ENCODE assay signal across 19 cellular contexts in the genomic region with DNA sequence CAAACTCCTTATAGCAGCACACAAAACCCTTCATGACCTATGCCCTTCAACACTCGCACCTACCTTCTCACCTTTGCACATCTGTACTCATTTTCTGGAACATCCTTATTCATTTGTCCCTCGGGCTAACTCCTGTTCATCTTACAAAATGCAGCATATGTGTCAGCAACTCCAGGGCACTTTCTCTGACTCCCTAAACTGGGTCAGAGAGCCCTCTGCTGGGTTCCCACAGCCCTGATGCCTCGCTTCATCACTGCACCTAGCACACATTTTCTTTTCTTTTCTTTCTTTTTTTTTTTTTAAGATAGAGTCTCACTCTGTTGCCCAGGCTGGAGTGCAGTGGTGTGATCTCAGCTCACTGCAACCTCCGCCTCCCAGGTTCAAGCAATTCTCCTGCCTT.
A peak's percentile ranks its signal among the peaks of the same experiment; 100 is the strongest.
DNase-seq lines count a peak whose midpoint lies in the region; ATAC-seq and TF ChIP-seq lines count a peak whose summit lies in the region.
"Had no signal": no experiment of that assay in that cellular context is flagged by ENCODE, and none has a peak within 500 bp of the region (broad histone marks: within the 10 kb centered on the region; RNA-seq: fewer than 3 reads in every experiment).

No MANE protein-coding gene starts in this region.

- peaks cover 0 to 22% of the 10 kb centered on the region in 2 experiments; a peak in 1 of 3 replicates for H3K36me3 ChIP-seq in HEK293 (ENCODE audit: control insufficient read depth in 2 of 2, insufficient read depth in 1 of 2, low read length in 2 of 2)
- H3K36me3 ChIP-seq: neutrophil, right atrium auricular region had no signal

- H3K4me3 ChIP-seq in AG09309 (ENCODE audit: control insufficient read depth, low read depth, low read length) (no peak overlapping the region), HEK293 (ENCODE audit: low read depth, low read length) (no peak overlapping the region), fibroblast of mammary gland (ENCODE audit: control insufficient read depth, low read depth, low read length) (no peak overlapping the region)
- H3K4me3 ChIP-seq: right atrium auricular region had no signal

- TF ChIP-seq CTCF in AG09309 (IDR thresholded peaks at IDR 0.05; ENCODE audit: control insufficient read depth, insufficient read depth, low read depth, low read length, missing control alignments) (peak; percentile 60), HEK293 (tag by site-specific recombination; IDR thresholded peaks at IDR 0.05) (peak; percentile 52; the same call in 1 of the 2 replicates), fibroblast of mammary gland (conservative IDR thresholded peaks at IDR 0.05; ENCODE audit: control insufficient read depth, insufficient read depth, low read depth, low read length) (peak; percentile 32)

- CTCF ChIA-PET in HEK293 (lab: Yijun Ruan, JAX) = interaction anchor here (0.7 kb wide), 1 partner anchor 1270 kb away, joined by 4 read pairs; no protein-coding TSS in a partner anchor

- DNase-seq in AG09309 (ENCODE audit: low read depth) (no peak), fibroblast of mammary gland (ENCODE audit: low read depth) (peak; percentile 49), NCI-H1092 (lab: John Stamatoyannopoulos, UW) (no peak), GM19240 (ENCODE audit: insufficient read length, low spot score) (no peak)
- DNase-seq: activated effector memory CD4-positive, alpha-beta T cell treated with Interleukin-2 at 50 U/mL for 16 hours; AML-193; aorta; dermis blood vessel endothelial cell; left colon; NCI-H1092 treated with DMSO at 0.1 percent for 48 hours; NCI-H774; T-helper 1 cell had no signal

- POLR2A ChIA-PET in HEK293 (lab: Yijun Ruan, JAX) = no interaction called here

- ATAC-seq in SK-N-SH treated with all-trans-retinoic acid at 6 μM for 48 hours = peak; percentile 48; the same call in 1 of the 3 replicates
- ATAC-seq in HG02759 (IDR thresholded peaks at IDR 0.05; ENCODE audit: unreplicated experiment) = no peak
- ATAC-seq in GM19467 (IDR thresholded peaks at IDR 0.05; ENCODE audit: unreplicated experiment) = no peak
- ATAC-seq: esophagus mucosa, left colon had no signal

- no peak overlapping the region for H3K27ac ChIP-seq in HEK293 (ENCODE audit: extremely low read depth, low read depth, low read length)
- H3K27ac ChIP-seq: neutrophil, right atrium auricular region had no signal

- H3K4me1 ChIP-seq in HEK293 (ENCODE audit: control insufficient read depth, insufficient read depth, low read length) = no peaks in the 10 kb centered on the region
- H3K4me1 ChIP-seq: right atrium auricular region had no signal

- H3K9me3 ChIP-seq in HEK293 (ENCODE audit: control insufficient read depth, insufficient read depth, low read depth, low read length) = no peaks in the 10 kb centered on the region
- H3K9me3 ChIP-seq: neutrophil had no signal

TF ChIP-seq in HEK293, 187 proteins besides CTCF, POLR2A, EP300 and RAD21:
- TF ChIP-seq SCRT2 (tag by site-specific recombination; IDR thresholded peaks at IDR 0.05) = no peak
- TF ChIP-seq ZBTB48 (tag by site-specific recombination; IDR thresholded peaks at IDR 0.05) = no peak
- TF ChIP-seq ZNF830 (tag by site-specific recombination; IDR thresholded peaks at IDR 0.05; ENCODE audit: low read depth) = no peak
- TF ChIP-seq ZNF558 (tag by site-specific recombination; IDR thresholded peaks at IDR 0.05) = no peak
- no peak for TF ChIP-seq ZBTB20 (tag by site-specific recombination; IDR thresholded peaks at IDR 0.05)
- TF ChIP-seq, protein P1, sequence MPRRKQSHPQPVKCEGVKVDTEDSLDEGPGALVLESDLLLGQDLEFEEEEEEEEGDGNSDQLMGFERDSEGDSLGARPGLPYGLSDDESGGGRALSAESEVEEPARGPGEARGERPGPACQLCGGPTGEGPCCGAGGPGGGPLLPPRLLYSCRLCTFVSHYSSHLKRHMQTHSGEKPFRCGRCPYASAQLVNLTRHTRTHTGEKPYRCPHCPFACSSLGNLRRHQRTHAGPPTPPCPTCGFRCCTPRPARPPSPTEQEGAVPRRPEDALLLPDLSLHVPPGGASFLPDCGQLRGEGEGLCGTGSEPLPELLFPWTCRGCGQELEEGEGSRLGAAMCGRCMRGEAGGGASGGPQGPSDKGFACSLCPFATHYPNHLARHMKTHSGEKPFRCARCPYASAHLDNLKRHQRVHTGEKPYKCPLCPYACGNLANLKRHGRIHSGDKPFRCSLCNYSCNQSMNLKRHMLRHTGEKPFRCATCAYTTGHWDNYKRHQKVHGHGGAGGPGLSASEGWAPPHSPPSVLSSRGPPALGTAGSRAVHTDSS (tag by site-specific recombination; IDR thresholded peaks at IDR 0.05) = no peak
- TF ChIP-seq ZXDB (tag by site-specific recombination; IDR thresholded peaks at IDR 0.05) = no peak
- TF ChIP-seq ZNF214 (tag by site-specific recombination; IDR thresholded peaks at IDR 0.05; ENCODE audit: borderline replicate concordance) = no peak
- no peak for TF ChIP-seq PRDM1 (tag by site-specific recombination; IDR thresholded peaks at IDR 0.05)
- TF ChIP-seq BCL11B (tag by site-specific recombination; IDR thresholded peaks at IDR 0.05; ENCODE audit: low read depth) = no peak
- TF ChIP-seq ZNF302 (tag by site-specific recombination; IDR thresholded peaks at IDR 0.05; ENCODE audit: low read depth) = no peak
- no peak for TF ChIP-seq YY1 (tag by site-specific recombination; IDR thresholded peaks at IDR 0.05)
- no peak for TF ChIP-seq ZIC2 (tag by site-specific recombination; IDR thresholded peaks at IDR 0.05)
- no peak for TF ChIP-seq ZNF335 (tag by site-specific recombination; conservative IDR thresholded peaks at IDR 0.05)
- TF ChIP-seq ZNF76 (tag by site-specific recombination; IDR thresholded peaks at IDR 0.05; ENCODE audit: borderline replicate concordance, low read depth) = no peak

TF ChIP-seq in SK-N-SH treated with all-trans-retinoic acid at 6 μM for 48 hours, 23 proteins besides CTCF, POLR2A, EP300 and RAD21:
- no peak for TF ChIP-seq TOX (CRISPR knock-in tag; IDR thresholded peaks at IDR 0.05; ENCODE audit: borderline replicate concordance)
TF ChIP-seq in SK-N-SH treated with all-trans-retinoic acid at 6 μM for 48 hours: peak in this region for 0.
